Comparison of ENCODE assay signal across 14 cellular contexts in the genomic region with DNA sequence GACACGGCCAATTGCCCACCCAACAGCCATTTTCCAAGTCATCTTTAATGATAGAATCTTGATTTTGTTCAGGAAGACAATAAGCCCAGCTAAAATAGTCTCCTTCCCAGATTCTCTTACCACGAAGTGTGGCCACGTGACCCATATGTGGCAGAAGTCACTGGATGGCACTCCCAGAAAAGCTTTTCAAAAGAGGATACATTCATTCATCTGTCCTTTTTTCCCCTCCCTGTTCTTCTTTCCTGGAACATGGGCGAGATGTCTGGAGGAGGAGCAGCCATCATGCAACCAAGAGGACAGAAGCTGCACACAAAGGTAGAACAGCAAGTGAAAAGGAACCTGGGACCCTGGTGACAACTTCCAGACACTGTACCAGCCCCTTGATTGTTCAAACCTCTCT.
DNase-seq lines count a peak whose midpoint lies in the region; ATAC-seq, FAIRE-seq and TF ChIP-seq lines count a peak whose summit lies in the region.
"Had no signal": no experiment of that assay in that cellular context is flagged by ENCODE, and none has a peak within 500 bp of the region (broad histone marks: within the 10 kb centered on the region; RNA-seq: fewer than 3 reads in every experiment).

No MANE protein-coding gene starts in this region.

- H3K36me3 ChIP-seq in astrocyte (ENCODE audit: insufficient read depth, low read length): no peaks in the 10 kb centered on the region
- H3K36me3 ChIP-seq in smooth muscle cell (ENCODE audit: low read depth): no peaks in the 10 kb centered on the region
- H3K36me3 ChIP-seq in uterus: no peaks in the 10 kb centered on the region
- H3K36me3 ChIP-seq: BLaER1 had no signal

- intact Hi-C loops in uterus (cut with DNase I; ENCODE audit: low total_unique reads): no loop called here

- peak; percentile 26 for DNase-seq in activated CD8-positive, alpha-beta memory T cell treated with anti-CD3 and anti-CD28 coated beads, Interleukin-2, amount 50 U/mL, for 48 hours
- no peak for DNase-seq in activated CD8-positive, alpha-beta memory T cell treated with anti-CD3 and anti-CD28 coated beads, Interleukin-2, amount 50 U/mL, for 4 hours
- DNase-seq in astrocyte (ENCODE audit: low read depth) (no peak), smooth muscle cell (lab: John Stamatoyannopoulos, UW; ENCODE audit: unreplicated experiment) (no peak), uterus (no peak)
- no peak for DNase-seq in stimulated activated CD4-positive, alpha-beta T cell treated with anti-CD3 and anti-CD28 coated beads, Interleukin-12 subunit alpha, Interleukin-12 subunit beta, amount 100 ng/mL, for 4 hours
- DNase-seq: 8988T; Calu3; CD4-positive, CD25-positive, alpha-beta regulatory T cell; DMS 273 treated with DMSO at 0.1 percent for 48 hours; HCEC 1CT had no signal

- no peaks in the 10 kb centered on the region for H3K79me2 ChIP-seq in astrocyte (ENCODE audit: insufficient read depth, low read length)
- no peaks in the 10 kb centered on the region for H3K79me2 ChIP-seq in smooth muscle cell (ENCODE audit: low read depth)

- H4K20me1 ChIP-seq in astrocyte (ENCODE audit: insufficient read depth, low read length) (no peaks in the 10 kb centered on the region), smooth muscle cell (ENCODE audit: low read depth) (no peaks in the 10 kb centered on the region)
- H4K20me1 ChIP-seq: BLaER1 had no signal

- H3K4me2 ChIP-seq in astrocyte (ENCODE audit: low read length): no peak overlapping the region
- H3K4me2 ChIP-seq in smooth muscle cell: no peak overlapping the region
- H3K4me2 ChIP-seq: BLaER1 had no signal

- H3K27me3 Mint-ChIP-seq in astrocyte (ENCODE audit: low read depth, unreplicated experiment): peaks cover 9% of the 10 kb centered on the region

- H3K4me1 ChIP-seq in astrocyte (ENCODE audit: insufficient read depth, low read length) (peaks cover 16% of the 10 kb centered on the region), smooth muscle cell (ENCODE audit: low read depth) (peaks cover 5% of the 10 kb centered on the region), uterus (no peaks in the 10 kb centered on the region)
- H3K4me1 ChIP-seq: BLaER1 had no signal

- H3K27ac Mint-ChIP-seq in astrocyte (ENCODE audit: unreplicated experiment): peak overlapping the region; percentile 71
- H3K27ac Mint-ChIP-seq: CD4-positive, CD25-positive, alpha-beta regulatory T cell; HFFc6 had no signal

- no peaks in the 10 kb centered on the region for H3K9me3 ChIP-seq in astrocyte (ENCODE audit: insufficient read depth, low read depth, low read length)
- H3K9me3 ChIP-seq in smooth muscle cell (replicated peaks; ENCODE audit: low read depth): no peaks in the 10 kb centered on the region
- no peaks in the 10 kb centered on the region for H3K9me3 ChIP-seq in uterus

- H3F3A ChIP-seq in smooth muscle cell (ENCODE audit: low read depth): no peaks in the 10 kb centered on the region

- no peak for TF ChIP-seq POLR2A in uterus (IDR thresholded peaks at IDR 0.05)

- H3K27ac ChIP-seq in astrocyte (ENCODE audit: low read depth, low read length) (no peak overlapping the region), smooth muscle cell (ENCODE audit: low read depth) (peak overlapping the region; percentile 29), uterus (no peak overlapping the region)
- H3K27ac ChIP-seq: BLaER1 had no signal

- H3K4me3 Mint-ChIP-seq in astrocyte (ENCODE audit: unreplicated experiment): no peak overlapping the region
- H3K4me3 Mint-ChIP-seq: CD4-positive, CD25-positive, alpha-beta regulatory T cell; HFFc6 had no signal

- no peak for ATAC-seq in HG03571 (IDR thresholded peaks at IDR 0.05; ENCODE audit: unreplicated experiment)

- no peak overlapping the region for H2AFZ ChIP-seq in astrocyte (ENCODE audit: low read depth, low read length)
- H2AFZ ChIP-seq in smooth muscle cell (ENCODE audit: low read depth): no peak overlapping the region

- H3K27me3 ChIP-seq in astrocyte (ENCODE audit: insufficient read depth, low read length) (peaks cover 9% of the 10 kb centered on the region), smooth muscle cell (ENCODE audit: low read depth) (no peaks in the 10 kb centered on the region), uterus (no peaks in the 10 kb centered on the region)
- H3K27me3 ChIP-seq: BLaER1 had no signal

- no peak overlapping the region for H3K9ac ChIP-seq in astrocyte (ENCODE audit: low read length)
- H3K9ac ChIP-seq in smooth muscle cell (ENCODE audit: low read depth): no peak overlapping the region
- H3K9ac ChIP-seq: BLaER1 had no signal

- peaks cover 8% of the 10 kb centered on the region for H3K36me3 Mint-ChIP-seq in astrocyte (ENCODE audit: low read depth, unreplicated experiment)
- H3K36me3 Mint-ChIP-seq: CD4-positive, CD25-positive, alpha-beta regulatory T cell had no signal

- H3K4me3 ChIP-seq in astrocyte (ENCODE audit: insufficient read depth, low read depth, low read length): no peak overlapping the region
- H3K4me3 ChIP-seq in smooth muscle cell: no peak overlapping the region
- no peak overlapping the region for H3K4me3 ChIP-seq in uterus
- H3K4me3 ChIP-seq: BLaER1 had no signal

- FAIRE-seq in astrocyte (lab: Jason Lieb, UNC): no peak

- TF ChIP-seq CTCF in astrocyte (IDR thresholded peaks at IDR 0.05; ENCODE audit: insufficient read depth, low read depth, low read length) (no peak), smooth muscle cell (IDR thresholded peaks at IDR 0.05; ENCODE audit: borderline replicate concordance, insufficient read depth, poor library complexity, severe bottlenecking) (no peak), uterus (IDR thresholded peaks at IDR 0.05) (no peak)

- peaks cover 32% of the 10 kb centered on the region for H3K4me1 Mint-ChIP-seq in astrocyte (ENCODE audit: low read depth, unreplicated experiment)

- peaks cover 20% of the 10 kb centered on the region for H3K9me3 Mint-ChIP-seq in astrocyte (ENCODE audit: unreplicated experiment)

- WGBS in smooth muscle cell (ENCODE audit: low lambda C conversion rate): 98% methylated on average over 4 of the region's 4 CpGs
